Comparison of ENCODE assay signal across 9 cellular contexts in the genomic region with DNA sequence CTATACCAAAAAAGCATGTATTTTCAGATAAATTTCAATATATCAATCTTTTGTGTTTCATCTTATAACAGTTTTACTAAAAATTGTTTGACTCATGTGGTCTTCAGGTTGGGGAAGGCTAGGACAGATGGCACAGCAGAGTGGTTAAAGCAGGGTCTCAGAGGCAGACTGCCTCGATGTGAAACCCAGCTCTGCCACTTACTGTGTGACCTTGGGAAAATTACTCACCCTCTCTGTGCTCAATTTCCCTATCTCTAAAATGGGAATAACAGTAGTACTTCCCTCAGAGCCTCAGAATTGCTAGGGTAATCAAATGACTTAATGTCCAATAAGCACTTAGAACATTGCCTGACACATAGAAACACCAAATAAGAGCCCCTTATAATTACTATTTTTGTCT.
"Had no signal": no experiment of that assay in that cellular context is flagged by ENCODE, and none has a peak within 500 bp of the region (broad histone marks: within the 10 kb centered on the region; RNA-seq: fewer than 3 reads in every experiment).

No MANE protein-coding gene starts in this region.

- H3K4me3 ChIP-seq: GM23338, HAP-1 had no signal

- H3K4me1 ChIP-seq: HAP-1 had no signal

- ATAC-seq: GM23338, HCT116 had no signal

- DNase-seq: H7, IMR-90, Karpas-422, KBM-7 had no signal

- H3K9me3 ChIP-seq: HAP-1 had no signal

- H2AFZ ChIP-seq: GM23338 had no signal

- H3K9ac ChIP-seq: KMS-11 had no signal

- H3K27ac ChIP-seq: HL-60, KMS-11 had no signal

- H3K4me2 ChIP-seq: GM23338, KMS-11 had no signal

- H3K36me3 ChIP-seq: HAP-1 had no signal
